ENCODE assay signal across 8 cellular contexts in the genomic region with DNA sequence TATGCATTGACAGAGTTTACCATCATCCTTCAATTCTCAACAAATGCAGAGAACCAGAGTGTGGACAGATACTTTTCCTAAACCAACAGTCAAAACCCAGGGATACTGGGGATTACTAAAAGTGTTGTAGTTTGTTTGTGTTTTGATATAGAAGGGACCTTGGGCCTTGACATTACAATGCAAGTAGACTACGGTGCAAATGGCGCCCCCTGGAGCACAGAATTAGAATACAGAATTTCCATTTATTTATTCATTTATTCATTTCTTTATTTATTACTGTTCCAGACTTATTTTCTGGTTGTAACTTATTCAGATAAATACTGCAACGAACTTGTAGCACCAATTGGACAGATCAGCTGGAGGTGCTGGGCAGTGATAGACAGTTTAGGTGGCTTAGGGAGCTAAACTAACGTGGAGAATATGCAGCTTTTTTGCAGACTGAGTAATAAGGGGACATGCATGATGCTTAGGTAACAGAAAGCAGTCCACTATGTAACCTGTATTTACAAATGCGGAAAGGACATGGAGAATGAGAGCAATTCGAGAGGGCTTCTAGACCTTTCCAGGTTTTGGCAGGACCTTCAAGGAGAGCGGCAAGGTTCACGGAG. TPM values are rescaled to one million over a fixed set of nuclear protein-coding genes. Genes with fewer than 3 reads are reported as not detected.
A peak's percentile ranks its signal among the peaks of the same experiment; 100 is the strongest.
DNase-seq lines count a peak whose midpoint lies in the region; ATAC-seq and TF ChIP-seq lines count a peak whose summit lies in the region.

No MANE protein-coding gene starts in this region.

- DNase-seq in AG20443 (ENCODE audit: low spot score) = peak; percentile 39
- peak; percentile 51 for DNase-seq in H7
- DNase-seq in UCSD-AML1 (lab: John Stamatoyannopoulos, UW; ENCODE audit: unreplicated experiment) = peak; percentile 23
- no peak for DNase-seq in right atrium auricular region (ENCODE audit: low spot score)
- peak; percentile 63 for DNase-seq in superior temporal gyrus (ENCODE audit: extremely low spot score)
- DNase-seq in activated CD8-positive, alpha-beta memory T cell treated with anti-CD3 and anti-CD28 coated beads, Interleukin-2, amount 50 U/mL, for 4 hours = no peak
- no peak for DNase-seq in stimulated activated naive CD4-positive, alpha-beta T cell treated with Interleukin-2 at 50 U/mL for 16 hours (lab: John Stamatoyannopoulos, UW)

- no peak for ATAC-seq in HG02588 (IDR thresholded peaks at IDR 0.05; ENCODE audit: unreplicated experiment)

- no peaks in the 10 kb centered on the region for H3K9me3 ChIP-seq in right atrium auricular region

- H3K36me3 ChIP-seq in H7 (replicated peaks; ENCODE audit: control insufficient read depth, insufficient read depth, low read length) (peaks cover 1% of the 10 kb centered on the region; the same call in 1 of the 2 replicates), right atrium auricular region (no peaks in the 10 kb centered on the region)

- peaks cover 0 to 27% of the 10 kb centered on the region in 2 donors for H3K4me1 ChIP-seq in right atrium auricular region

- H3K4me3 ChIP-seq in H7 (ENCODE audit: insufficient read depth, low read depth, low read length) = no peak overlapping the region
- H3K4me3 ChIP-seq in right atrium auricular region = no peak overlapping the region

- H3K27ac ChIP-seq in right atrium auricular region = no peak overlapping the region

- peak; percentile 54 to 78 for TF ChIP-seq CTCF in right atrium auricular region (IDR thresholded peaks at IDR 0.05)

- H3K27me3 ChIP-seq in H7 (ENCODE audit: control insufficient read depth, insufficient read depth, low read length) (no peaks in the 10 kb centered on the region), right atrium auricular region (no peaks in the 10 kb centered on the region)

RNA-seq across cellular contexts. Expression of gene KIRREL1, which starts 42.6 kb away (rescaled TPM):
- 48.2 and 56.5 TPM in 2 replicates for total RNA-seq in H7 (2014; rRNA removed; shearing (Covaris generic))
- 10 to 100 TPM; 12.3 to 21.9 TPM for total RNA-seq in right atrium auricular region

Comparison
In these comparisons a context has a peak if more than half of its experiments do, and no peak if none do; other contexts are left out.
1. DNase-seq: peak in AG20443 (single experiment), H7 (single experiment), UCSD-AML1 (single experiment) and superior temporal gyrus (single experiment); none in right atrium auricular region (single experiment), activated CD8-positive, alpha-beta memory T cell treated with anti-CD3 and anti-CD28 coated beads, Interleukin-2, amount 50 U/mL, for 4 hours (single experiment) and stimulated activated naive CD4-positive, alpha-beta T cell treated with Interleukin-2 at 50 U/mL for 16 hours (single experiment).